Comparison of ENCODE assay signal across 19 cellular contexts in genomic region chr2:236092714-236093113, GRCh38.
DNase-seq lines count a peak whose midpoint lies in the region; ATAC-seq and TF ChIP-seq lines count a peak whose summit lies in the region.
"Had no signal": no experiment of that assay in that cellular context is flagged by ENCODE, and none has a peak within 500 bp of the region (broad histone marks: within the 10 kb centered on the region; RNA-seq: fewer than 3 reads in every experiment).

No MANE protein-coding gene starts in this region.

- H3K27me3 ChIP-seq in tibial nerve (no peaks in the 10 kb centered on the region), tibial artery (no peaks in the 10 kb centered on the region)

- H3K9me3 Mint-ChIP-seq in endothelial cell (ENCODE audit: unreplicated experiment): no peaks in the 10 kb centered on the region
- no peaks in the 10 kb centered on the region for H3K9me3 Mint-ChIP-seq in nephron progenitor cell
- H3K9me3 Mint-ChIP-seq: CD8-positive, alpha-beta T cell had no signal

- WGBS in tibial nerve, 2 donors: 72 to 77% methylated on average over 4 of the region's 4 CpGs

- H3K4me3 Mint-ChIP-seq in endothelial cell (ENCODE audit: unreplicated experiment) (no peak overlapping the region), nephron progenitor cell (no peak overlapping the region)
- H3K4me3 Mint-ChIP-seq: B cell; CD8-positive, alpha-beta T cell; HFFc6 had no signal

- H3K36me3 ChIP-seq in tibial nerve (peaks cover 0 to 3% (median 0%) of the 10 kb centered on the region in 3 donors), tibial artery (no peaks in the 10 kb centered on the region)

- TF ChIP-seq CTCF in endothelial cell (IDR thresholded peaks at IDR 0.05; ENCODE audit: unreplicated experiment) (no peak), nephron progenitor cell (IDR thresholded peaks at IDR 0.05) (no peak), tibial nerve (IDR thresholded peaks at IDR 0.05) (no peak), tibial artery (IDR thresholded peaks at IDR 0.05) (no peak)

- no peaks in the 10 kb centered on the region for H3K36me3 Mint-ChIP-seq in endothelial cell (ENCODE audit: low read depth, unreplicated experiment)
- peaks cover 4% of the 10 kb centered on the region for H3K36me3 Mint-ChIP-seq in nephron progenitor cell (ENCODE audit: low read depth)
- H3K36me3 Mint-ChIP-seq: CD8-positive, alpha-beta T cell had no signal

- H3K4me1 ChIP-seq in tibial nerve (no peaks in the 10 kb centered on the region), tibial artery (no peaks in the 10 kb centered on the region)

- H3K27ac ChIP-seq in tibial nerve (no peak overlapping the region), tibial artery (no peak overlapping the region)
- H3K27ac ChIP-seq: C4-2B had no signal

- H3K27ac Mint-ChIP-seq in endothelial cell (ENCODE audit: unreplicated experiment) (peak overlapping the region; percentile 9), nephron progenitor cell (peak overlapping the region; percentile 70)
- H3K27ac Mint-ChIP-seq: B cell; CD8-positive, alpha-beta T cell; HFFc6 had no signal

- in situ Hi-C loops in G401 (cut with HindIII; ENCODE audit: low sequenced_read_pairs): no loop called here

- ATAC-seq in GM21390 (IDR thresholded peaks at IDR 0.05; ENCODE audit: unreplicated experiment): no peak
- ATAC-seq: CD8-positive, alpha-beta T cell had no signal

- DNase-seq in G401 (ENCODE audit: low spot score): peak; percentile 85
- peak; percentile 83 for DNase-seq in cerebellar cortex (ENCODE audit: low spot score)
- DNase-seq in endothelial cell (ENCODE audit: low spot score): no peak
- no peak for DNase-seq in nephron progenitor cell
- DNase-seq in activated effector memory CD4-positive, alpha-beta T cell treated with Interleukin-2 at 50 U/mL for 16 hours: no peak
- no peak for DNase-seq in tibial nerve (ENCODE audit: low spot score in 2 of 2)
- no peak for DNase-seq in tibial artery
- DNase-seq: ACHN; CD8-positive, alpha-beta T cell; COR-L47; DMS153; DMS79 treated with DMSO at 0.1 percent for 48 hours; EL; GDM1; HCEC 1CT; HFFc6 had no signal

- no peak for TF ChIP-seq POLR2A in tibial nerve (IDR thresholded peaks at IDR 0.05)

- H3K27me3 Mint-ChIP-seq in endothelial cell (ENCODE audit: unreplicated experiment): no peaks in the 10 kb centered on the region
- H3K27me3 Mint-ChIP-seq in nephron progenitor cell (ENCODE audit: low read depth, poor library complexity): peaks cover 4% of the 10 kb centered on the region

- H3K9me3 ChIP-seq in tibial nerve: no peaks in the 10 kb centered on the region
- H3K9me3 ChIP-seq in tibial artery: no peaks in the 10 kb centered on the region

- TF ChIP-seq EP300 in tibial nerve (IDR thresholded peaks at IDR 0.05): no peak

- H3K4me1 Mint-ChIP-seq in endothelial cell (ENCODE audit: unreplicated experiment) (peaks cover 7% of the 10 kb centered on the region), nephron progenitor cell (peaks cover 23% of the 10 kb centered on the region)
- H3K4me1 Mint-ChIP-seq: B cell had no signal

- H3K4me3 ChIP-seq in tibial nerve (no peak overlapping the region), tibial artery (no peak overlapping the region)

- intact Hi-C loops in tibial artery (cut with DNase I; ENCODE audit: low total_unique reads): no loop called here

Comparison
In these comparisons a context has a peak if more than half of its experiments do, and no peak if none do; other contexts are left out.
1. DNase-seq: peak in G401 (single experiment) and cerebellar cortex (single experiment); none in endothelial cell (single experiment), nephron progenitor cell (single experiment), activated effector memory CD4-positive, alpha-beta T cell treated with Interleukin-2 at 50 U/mL for 16 hours (single experiment), tibial nerve (0 of 2) and tibial artery (0 of 2).